17 cellular contexts compared by ENCODE assay signal in the genomic region with DNA sequence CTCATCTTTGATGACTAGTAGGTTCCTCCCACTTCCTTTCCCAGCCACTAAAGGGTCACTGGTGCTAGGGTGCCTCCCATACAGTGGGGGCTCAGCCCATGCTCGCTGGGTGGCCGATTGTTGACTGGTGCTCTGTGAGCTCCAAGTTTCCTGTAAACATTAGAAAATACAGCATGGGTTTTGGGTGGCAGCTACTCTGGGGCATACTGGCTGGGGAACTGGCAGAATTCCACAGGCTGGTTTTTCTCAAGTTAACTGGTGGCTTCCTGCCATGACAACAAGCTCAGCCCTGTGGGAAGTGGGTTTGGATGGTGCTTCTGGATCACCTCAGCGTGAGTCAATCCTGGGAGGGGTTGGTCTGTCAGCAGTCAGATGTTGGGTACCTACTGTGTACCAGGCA. TPM values are rescaled to one million over a fixed set of nuclear protein-coding genes. Genes with fewer than 3 reads are reported as not detected.
A peak's percentile ranks its signal among the peaks of the same experiment; 100 is the strongest.
DNase-seq lines count a peak whose midpoint lies in the region; ATAC-seq and TF ChIP-seq lines count a peak whose summit lies in the region.
"Had no signal": no experiment of that assay in that cellular context is flagged by ENCODE, and none has a peak within 500 bp of the region (broad histone marks: within the 10 kb centered on the region; RNA-seq: fewer than 3 reads in every experiment).

No MANE protein-coding gene starts in this region.

- no peaks in the 10 kb centered on the region for H3K36me3 Mint-ChIP-seq in CD8-positive, alpha-beta memory T cell
- H3K36me3 Mint-ChIP-seq: activated naive CD4-positive, alpha-beta T cell treated with anti-CD3 and anti-CD28 coated beads, Interleukin-2, amount 50 U/mL, for 24 hours; immature natural killer cell had no signal

- DNase-seq in H4 (ENCODE audit: low spot score): peak; percentile 93
- no peak for DNase-seq in RWPE2 (ENCODE audit: low spot score)
- peak; percentile 31 for DNase-seq in fibroblast of gingiva (ENCODE audit: low read depth)
- DNase-seq in sigmoid colon: peak; percentile 89
- DNase-seq in CD8-positive, alpha-beta memory T cell: no peak
- no peak for DNase-seq in AG20443 (ENCODE audit: low spot score)
- no peak for DNase-seq in activated effector memory CD4-positive, alpha-beta T cell treated with anti-CD3 and anti-CD28 coated beads, Interleukin-2, amount 50 U/mL, for 16 hours
- DNase-seq: GF-D8; immature natural killer cell; NCI-H1694; NCI-H526; SHP77; stimulated activated CD4-positive, alpha-beta T cell treated with anti-CD3 and anti-CD28 coated beads, Interleukin-1b, Interleukin-23, amount 100 ng/mL, for 48 hours had no signal

- CTCF ChIA-PET in CD8-positive, alpha-beta memory T cell (lab: Charles Lee): interaction anchor here (0.8 to 1.1 kb wide), 2 partner anchors 16 to 254 kb away, joined by 3 to 8 read pairs; no protein-coding TSS in a partner anchor

- POLR2A ChIA-PET in CD8-positive, alpha-beta memory T cell (lab: Charles Lee): no interaction called here

- H3K27ac ChIP-seq in RWPE2 (ENCODE audit: poor library complexity, severe bottlenecking) (no peak overlapping the region), sigmoid colon (peak overlapping the region in 2 of 4 donors; percentile 53 to 55)
- H3K27ac ChIP-seq in CD8-positive, alpha-beta memory T cell (ENCODE audit: low read depth, low read length): no peak overlapping the region
- H3K27ac ChIP-seq: C4-2B had no signal

- peak; percentile 66; the same call in 2 of the 3 replicates for ATAC-seq in RWPE2 (ENCODE audit: low read depth)

- H3K27me3 ChIP-seq in RWPE2 (ENCODE audit: insufficient read depth, poor library complexity, severe bottlenecking) (no peaks in the 10 kb centered on the region), sigmoid colon (no peaks in the 10 kb centered on the region)
- no peaks in the 10 kb centered on the region for H3K27me3 ChIP-seq in CD8-positive, alpha-beta memory T cell (ENCODE audit: insufficient read depth, low read length, poor library complexity, severe bottlenecking)

- H3K4me3 ChIP-seq in RWPE2 (ENCODE audit: severe bottlenecking) (no peak overlapping the region), sigmoid colon (no peak overlapping the region)
- H3K4me3 ChIP-seq in CD8-positive, alpha-beta memory T cell (ENCODE audit: low read length): no peak overlapping the region

- no peaks in the 10 kb centered on the region for H3K9me3 Mint-ChIP-seq in CD8-positive, alpha-beta memory T cell
- H3K9me3 Mint-ChIP-seq: activated naive CD4-positive, alpha-beta T cell treated with anti-CD3 and anti-CD28 coated beads, Interleukin-2, amount 50 U/mL, for 24 hours; immature natural killer cell had no signal

- no peak overlapping the region for H3K4me3 Mint-ChIP-seq in CD8-positive, alpha-beta memory T cell
- H3K4me3 Mint-ChIP-seq: activated naive CD4-positive, alpha-beta T cell treated with anti-CD3 and anti-CD28 coated beads, Interleukin-2, amount 50 U/mL, for 24 hours; immature natural killer cell had no signal

- 55 to 63% methylated on average over 3 of the region's 3 CpGs for WGBS in sigmoid colon, 2 donors

- intact Hi-C loops in sigmoid colon (cut with DNase I): loop anchor here (5.0 kb wide), 2 partner anchors 255 to 395 kb away; no protein-coding TSS in a partner anchor

- peaks cover 7 to 13% of the 10 kb centered on the region in 2 donors for H3K27me3 Mint-ChIP-seq in CD8-positive, alpha-beta memory T cell
- H3K27me3 Mint-ChIP-seq: activated naive CD4-positive, alpha-beta T cell treated with anti-CD3 and anti-CD28 coated beads, Interleukin-2, amount 50 U/mL, for 24 hours had no signal

- no peaks in the 10 kb centered on the region for H3K9me3 ChIP-seq in RWPE2 (ENCODE audit: severe bottlenecking)
- no peaks in the 10 kb centered on the region for H3K9me3 ChIP-seq in sigmoid colon
- no peaks in the 10 kb centered on the region for H3K9me3 ChIP-seq in CD8-positive, alpha-beta memory T cell (ENCODE audit: low read length)

- TF ChIP-seq POLR2A in sigmoid colon (IDR thresholded peaks at IDR 0.05): no peak

- H3K27ac Mint-ChIP-seq in CD8-positive, alpha-beta memory T cell: no peak overlapping the region
- H3K27ac Mint-ChIP-seq: activated naive CD4-positive, alpha-beta T cell treated with anti-CD3 and anti-CD28 coated beads, Interleukin-2, amount 50 U/mL, for 24 hours; immature natural killer cell had no signal

- no peaks in the 10 kb centered on the region for H3K36me3 ChIP-seq in RWPE2 (ENCODE audit: low read depth)
- H3K36me3 ChIP-seq in sigmoid colon: no peaks in the 10 kb centered on the region
- H3K36me3 ChIP-seq in CD8-positive, alpha-beta memory T cell (ENCODE audit: insufficient read depth, low read length): no peaks in the 10 kb centered on the region

- TF ChIP-seq CTCF in RWPE2 (IDR thresholded peaks at IDR 0.05; ENCODE audit: poor library complexity, severe bottlenecking): no peak
- no peak for TF ChIP-seq CTCF in sigmoid colon (IDR thresholded peaks at IDR 0.05)

- peak in 1 of 4 donors; percentile 35 for TF ChIP-seq EP300 in sigmoid colon (IDR thresholded peaks at IDR 0.05)

- H3K4me1 Mint-ChIP-seq in CD8-positive, alpha-beta memory T cell: peaks cover 3 to 6% (median 4%) of the 10 kb centered on the region in 3 donors

- H3K4me1 ChIP-seq in RWPE2 (ENCODE audit: insufficient read depth, poor library complexity, severe bottlenecking) (no peaks in the 10 kb centered on the region), sigmoid colon (peaks cover 0 to 42% (median 18%) of the 10 kb centered on the region in 4 donors)
- H3K4me1 ChIP-seq in CD8-positive, alpha-beta memory T cell (ENCODE audit: insufficient read depth, low read length): no peaks in the 10 kb centered on the region

RNA-seq across cellular contexts. Expression of a gene that starts 28.7 kb away (rescaled TPM):
- not detected in 2 replicates for total RNA-seq in H4 (2014; rRNA removed; shearing (Covaris generic))
- total RNA-seq in sigmoid colon: not detected
- 1 to 10 TPM in 1 of 3 donors, under 1 TPM in 1, not detected in 1; 0.61 to 3.6 TPM for polyA plus RNA-seq in sigmoid colon
- total RNA-seq in CD8-positive, alpha-beta memory T cell: not detected
- not detected for polyA plus RNA-seq in CD8-positive, alpha-beta memory T cell
- total RNA-seq: mononuclear cell, omental fat pad had no signal
- polyA plus RNA-seq: immature natural killer cell had no signal

Comparison
In these comparisons a context has a peak if more than half of its experiments do, and no peak if none do; other contexts are left out.
1. DNase-seq: peak in H4 (single experiment), fibroblast of gingiva (single experiment) and sigmoid colon (single experiment); none in RWPE2 (single experiment), CD8-positive, alpha-beta memory T cell (0 of 5), AG20443 (single experiment) and activated effector memory CD4-positive, alpha-beta T cell treated with anti-CD3 and anti-CD28 coated beads, Interleukin-2, amount 50 U/mL, for 16 hours (single experiment).